16 cellular contexts compared by ENCODE assay signal in the genomic region with DNA sequence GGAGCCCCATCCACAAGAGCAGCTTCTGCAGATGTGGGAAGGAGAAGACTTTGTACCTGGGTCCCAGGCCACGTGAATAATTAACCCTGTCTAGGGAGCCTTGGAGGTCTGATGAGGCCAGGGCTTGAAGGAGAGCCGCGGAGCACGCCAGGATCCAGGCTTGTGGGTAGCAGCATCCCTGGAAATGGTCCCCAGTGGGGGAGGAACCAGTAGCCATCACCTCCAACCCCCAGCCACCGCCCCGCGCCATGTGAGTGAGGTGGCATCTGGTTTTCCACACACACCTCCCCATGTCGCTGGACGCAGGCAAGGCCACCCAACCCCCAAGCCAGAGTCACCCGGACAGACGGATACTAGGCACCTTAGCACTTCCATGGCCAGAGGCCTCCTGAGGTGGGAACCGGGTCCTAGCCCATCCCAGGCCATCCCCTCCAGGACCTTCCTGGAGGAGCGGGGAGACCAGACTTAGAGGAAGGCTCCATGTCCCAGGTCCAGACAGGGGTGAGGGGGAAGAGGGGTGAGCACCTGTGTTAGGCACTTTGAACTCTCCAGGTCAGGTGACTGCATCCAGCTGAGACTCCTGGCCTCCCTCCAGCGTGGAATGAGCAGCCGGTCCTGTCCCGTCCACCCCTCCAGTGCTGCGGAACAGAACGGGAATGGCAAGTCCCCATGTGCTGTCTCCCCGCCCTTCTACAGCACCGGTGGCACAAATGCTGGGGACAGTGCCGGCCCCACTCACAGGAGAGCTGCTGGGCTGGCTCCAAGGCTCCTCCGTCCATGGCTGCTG. TPM values are rescaled to one million over a fixed set of nuclear protein-coding genes. Genes with fewer than 3 reads are reported as not detected.
DNase-seq lines count a peak whose midpoint lies in the region; ATAC-seq, FAIRE-seq and TF ChIP-seq lines count a peak whose summit lies in the region.
"Had no signal": no experiment of that assay in that cellular context is flagged by ENCODE, and none has a peak within 500 bp of the region (broad histone marks: within the 10 kb centered on the region; RNA-seq: fewer than 3 reads in every experiment).

No MANE protein-coding gene starts in this region.

- intact Hi-C loops in left colon (cut with DNase I, micrococcal nuclease) (no loop called here), pancreas (cut with DNase I) (no loop called here)

- H3K27me3 Mint-ChIP-seq in HFFc6 (ENCODE audit: insufficient read depth) = peaks cover 62% of the 10 kb centered on the region
- H3K27me3 Mint-ChIP-seq in natural killer cell treated with Interleukin-12 subunit alpha and Interleukin-12 subunit beta and Interleukin-15 and Interleukin-18, amount 100 ng/mL, for 72 hours = peaks cover 21 to 33% of the 10 kb centered on the region in 2 donors

- TF ChIP-seq CTCF in A549 (IDR thresholded peaks at IDR 0.05) (no peak), Peyer's patch (IDR thresholded peaks at IDR 0.05) (no peak), pancreas (IDR thresholded peaks at IDR 0.05) (no peak), HFFc6 (IDR thresholded peaks at IDR 0.05) (no peak)

- no peak for TF ChIP-seq EP300 in A549 (IDR thresholded peaks at IDR 0.05)

- H3K9me3 ChIP-seq in A549 (no peaks in the 10 kb centered on the region), Peyer's patch (no peaks in the 10 kb centered on the region), pancreas (no peaks in the 10 kb centered on the region)
- H3K9me3 ChIP-seq: BLaER1 treated with 17β-estradiol and CSF1 and Interleukin-3, amounts not matched to agents 10 nM and 100 nM; HAP-1 had no signal

- H3K4me1 ChIP-seq in A549 (peaks cover 40% of the 10 kb centered on the region), Peyer's patch (peaks cover 0 to 51% (median 4%) of the 10 kb centered on the region in 4 donors), pancreas (peaks cover 0 to 17% (median 0%) of the 10 kb centered on the region in 3 donors)
- H3K4me1 ChIP-seq: HAP-1 had no signal

- no peaks in the 10 kb centered on the region for H3K9me3 Mint-ChIP-seq in HFFc6
- no peaks in the 10 kb centered on the region for H3K9me3 Mint-ChIP-seq in natural killer cell treated with Interleukin-12 subunit alpha and Interleukin-12 subunit beta and Interleukin-15 and Interleukin-18, amount 100 ng/mL, for 72 hours

- H3K27me3 ChIP-seq in Peyer's patch = no peaks in the 10 kb centered on the region
- no peaks in the 10 kb centered on the region for H3K27me3 ChIP-seq in pancreas

- no peak for TF ChIP-seq POLR2A in A549 (IDR thresholded peaks at IDR 0.05; ENCODE audit: low read length)
- TF ChIP-seq POLR2A in Peyer's patch (IDR thresholded peaks at IDR 0.05) = peak in 1 of 2 donors; percentile 42

- no peak overlapping the region for H3K27ac Mint-ChIP-seq in HFFc6
- H3K27ac Mint-ChIP-seq in natural killer cell treated with Interleukin-12 subunit alpha and Interleukin-12 subunit beta and Interleukin-15 and Interleukin-18, amount 100 ng/mL, for 72 hours = no peak overlapping the region
- H3K27ac Mint-ChIP-seq: IgD-negative memory B cell had no signal

- no peak overlapping the region for H3K4me3 ChIP-seq in A549
- peak overlapping the region in 2 of 4 donors; percentile 24 to 47 for H3K4me3 ChIP-seq in Peyer's patch
- H3K4me3 ChIP-seq in pancreas = no peak overlapping the region
- H3K4me3 ChIP-seq: BLaER1 treated with 17β-estradiol and CSF1 and Interleukin-3, amounts not matched to agents 10 nM and 100 nM; HAP-1 had no signal

- no peak overlapping the region for H3K4me2 ChIP-seq in A549
- H3K4me2 ChIP-seq: BLaER1 treated with 17β-estradiol and CSF1 and Interleukin-3, amounts not matched to agents 10 nM and 100 nM had no signal

- no peak overlapping the region for H3K4me3 Mint-ChIP-seq in HFFc6
- no peak overlapping the region for H3K4me3 Mint-ChIP-seq in natural killer cell treated with Interleukin-12 subunit alpha and Interleukin-12 subunit beta and Interleukin-15 and Interleukin-18, amount 100 ng/mL, for 72 hours
- H3K4me3 Mint-ChIP-seq: IgD-negative memory B cell had no signal

- no peaks in the 10 kb centered on the region for H3K4me1 Mint-ChIP-seq in HFFc6 (ENCODE audit: low read depth)
- H3K4me1 Mint-ChIP-seq in natural killer cell treated with Interleukin-12 subunit alpha and Interleukin-12 subunit beta and Interleukin-15 and Interleukin-18, amount 100 ng/mL, for 72 hours (ENCODE audit: low read depth in 2 of 2) = no peaks in the 10 kb centered on the region
- H3K4me1 Mint-ChIP-seq: IgD-negative memory B cell had no signal

- POLR2A ChIA-PET in A549 (lab: Yijun Ruan, JAX) = no interaction called here

- 90% methylated on average over 17 of the region's 22 CpGs for WGBS in A549 (ENCODE audit: missing lambda C conversion rate)
- WGBS in pancreas, 2 donors = 37 to 46% methylated on average over 22 of the region's 22 CpGs

- FAIRE-seq in A549 (lab: Jason Lieb, UNC) = no peak
- no peak for FAIRE-seq in pancreas (lab: Jason Lieb, UNC)

- ATAC-seq in A549 (no peak), left colon (peak; percentile 28), pancreas (peak; percentile 55 to 70 (median 62))
- ATAC-seq in natural killer cell treated with Interleukin-12 subunit alpha and Interleukin-12 subunit beta and Interleukin-15 and Interleukin-18, amount 100 ng/mL, for 72 hours = no peak
- ATAC-seq: PC-3, Right ventricle myocardium inferior had no signal

- H3K27ac ChIP-seq in A549 (peak overlapping the region; percentile 30 to 66; a peak in 4 of 6 replicates), Peyer's patch (peak overlapping the region in 3 of 4 donors; percentile 49 to 95 (median 78)), pancreas (no peak overlapping the region)
- H3K27ac ChIP-seq: 22Rv1; BLaER1 treated with 17β-estradiol and CSF1 and Interleukin-3, amounts not matched to agents 10 nM and 100 nM had no signal

- DNase-seq in A549 (ENCODE audit: low read depth in 1 of 2, low spot score in 1 of 2) (no peak), Peyer's patch (peak in 2 of 3 donors; percentile 86 to 90), left colon (peak in 1 of 2 donors; percentile 53), pancreas (peak in 5 of 6 donors; percentile 62 to 83 (median 74)), HFFc6 (no peak)
- no peak for DNase-seq in stimulated activated CD8-positive, alpha-beta memory T cell treated with anti-CD3 and anti-CD28 coated beads, Interleukin-4, amount 100 ng/mL, for 48 hours
- DNase-seq in stimulated activated CD4-positive, alpha-beta T cell treated with anti-CD3 and anti-CD28 coated beads, Interleukin-12 subunit alpha, Interleukin-12 subunit beta, amount 100 ng/mL, for 4 hours = no peak
- DNase-seq in natural killer cell treated with Interleukin-12 subunit alpha and Interleukin-12 subunit beta and Interleukin-15 and Interleukin-18, amount 100 ng/mL, for 72 hours (ENCODE audit: low spot score) = no peak
- DNase-seq: EL, NCI-H146, PC-3 had no signal

- H3K36me3 Mint-ChIP-seq in HFFc6 (ENCODE audit: low read depth) = no peaks in the 10 kb centered on the region
- H3K36me3 Mint-ChIP-seq in natural killer cell treated with Interleukin-12 subunit alpha and Interleukin-12 subunit beta and Interleukin-15 and Interleukin-18, amount 100 ng/mL, for 72 hours = no peaks in the 10 kb centered on the region
- H3K36me3 Mint-ChIP-seq: IgD-negative memory B cell had no signal

- CTCF ChIA-PET in A549 (lab: Yijun Ruan, JAX) = interaction anchor here (1.0 kb wide), 1 partner anchor 101 kb away, joined by 3 read pairs; no protein-coding TSS in a partner anchor

- H3K36me3 ChIP-seq in Peyer's patch (no peaks in the 10 kb centered on the region), pancreas (no peaks in the 10 kb centered on the region)
- H3K36me3 ChIP-seq: BLaER1 treated with 17β-estradiol and CSF1 and Interleukin-3, amounts not matched to agents 10 nM and 100 nM; HAP-1 had no signal

- no peak for TF ChIP-seq RAD21 in A549 (conservative IDR thresholded peaks at IDR 0.05 in 1 of 2, IDR thresholded peaks at IDR 0.05 in 1 of 2)

TF ChIP-seq in A549, 52 proteins besides CTCF, POLR2A, EP300 and RAD21:
- TF ChIP-seq, protein P1, sequence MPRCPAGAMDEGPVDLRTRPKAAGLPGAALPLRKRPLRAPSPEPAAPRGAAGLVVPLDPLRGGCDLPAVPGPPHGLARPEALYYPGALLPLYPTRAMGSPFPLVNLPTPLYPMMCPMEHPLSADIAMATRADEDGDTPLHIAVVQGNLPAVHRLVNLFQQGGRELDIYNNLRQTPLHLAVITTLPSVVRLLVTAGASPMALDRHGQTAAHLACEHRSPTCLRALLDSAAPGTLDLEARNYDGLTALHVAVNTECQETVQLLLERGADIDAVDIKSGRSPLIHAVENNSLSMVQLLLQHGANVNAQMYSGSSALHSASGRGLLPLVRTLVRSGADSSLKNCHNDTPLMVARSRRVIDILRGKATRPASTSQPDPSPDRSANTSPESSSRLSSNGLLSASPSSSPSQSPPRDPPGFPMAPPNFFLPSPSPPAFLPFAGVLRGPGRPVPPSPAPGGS (IDR thresholded peaks at IDR 0.05) = no peak
- TF ChIP-seq RARB (CRISPR knock-in tag; IDR thresholded peaks at IDR 0.05) (no peak), RNF2 (IDR thresholded peaks at IDR 0.05; ENCODE audit: borderline replicate concordance, low read depth) (no peak), NPAS2 (CRISPR knock-in tag; IDR thresholded peaks at IDR 0.05; ENCODE audit: borderline replicate concordance) (no peak), JUN (IDR thresholded peaks at IDR 0.05) (no peak)

RNA-seq across cellular contexts. Expression of gene RIPK4, which starts 53.2 kb away (rescaled TPM):
- polyA plus RNA-seq in A549 (2011; rRNA removed) (3.0 and 3.3 TPM in 2 replicates), A549 (2017; fragmentation: RNase III; extraction: RNeasy Plus Mini Kit Qiagen cat#74134 plus additional on column Dnase treatment) (5.1 to 6.4 TPM (median 5.7 TPM) in 3 replicates), pancreas (10 to 100 TPM in 1 of 2 donors, 1 to 10 TPM in 1; 9.4 to 16.6 TPM)
- 5.8 and 8.1 TPM in 2 replicates for polyA plus RNA-seq in A549 (2012; cell fraction: cytosol; rRNA removed)
- polyA plus RNA-seq in A549 (2012; cell fraction: nucleus; rRNA removed) = 29.3 and 29.7 TPM in 2 replicates
- polyA minus RNA-seq in A549 (2011; rRNA and poly(A)+ RNA removed) = 5.0 and 8.3 TPM in 2 replicates
- total RNA-seq in Peyer's patch (10 to 100 TPM in 3 of 4 donors, 1 to 10 TPM in 1; 5.0 to 62.5 (median 31.3) TPM), left colon (10 to 100 TPM; 11.0 to 16.0 TPM), pancreas (10 to 100 TPM in 4 of 6 donors, 1 to 10 TPM in 2; 7.7 to 18.2 (median 12.8) TPM)
- under 1 TPM in 4 of 6 experiments, not detected in 2; 0.05 to 0.12 (median 0.07) TPM for total RNA-seq in HFFc6 (2021; fragmentation: NEBNext Ultra II Directional; extraction: Animal tissue kit (Norgen Biotek cat#: 25700))
- under 1 TPM in 1 of 2 donors, not detected in 1; 0.11 TPM for total RNA-seq in natural killer cell treated with Interleukin-12 subunit alpha and Interleukin-12 subunit beta and Interleukin-15 and Interleukin-18, amount 100 ng/mL, for 72 hours
- polyA plus RNA-seq: IgD-negative memory B cell had no signal

Comparison
In these comparisons a context has a peak if more than half of its experiments do, and no peak if none do; other contexts are left out.
1. ATAC-seq: peak in left colon (single experiment) and pancreas (4 of 4); none in A549 (0 of 2) and natural killer cell treated with Interleukin-12 subunit alpha and Interleukin-12 subunit beta and Interleukin-15 and Interleukin-18, amount 100 ng/mL, for 72 hours (0 of 2).
2. DNase-seq: peak in Peyer's patch (2 of 3) and pancreas (5 of 6); none in A549 (0 of 2), stimulated activated CD8-positive, alpha-beta memory T cell treated with anti-CD3 and anti-CD28 coated beads, Interleukin-4, amount 100 ng/mL, for 48 hours (single experiment), stimulated activated CD4-positive, alpha-beta T cell treated with anti-CD3 and anti-CD28 coated beads, Interleukin-12 subunit alpha, Interleukin-12 subunit beta, amount 100 ng/mL, for 4 hours (single experiment), HFFc6 (single experiment) and natural killer cell treated with Interleukin-12 subunit alpha and Interleukin-12 subunit beta and Interleukin-15 and Interleukin-18, amount 100 ng/mL, for 72 hours (single experiment).
3. H3K27ac ChIP-seq: peak in A549 (2 of 2) and Peyer's patch (3 of 4); none in pancreas (0 of 4).
4. RNA of gene RIPK4, which starts 53.2 kb away (total RNA-seq): 5.0 to 62.5 TPM in Peyer's patch, 11.0 to 16.0 TPM in left colon and 7.7 to 18.2 TPM in pancreas; 0.11 TPM in natural killer cell treated with Interleukin-12 subunit alpha and Interleukin-12 subunit beta and Interleukin-15 and Interleukin-18, amount 100 ng/mL, for 72 hours and 0.05 to 0.12 TPM in HFFc6; every median in the first group is over 4 times any median in the second.